9 cellular contexts compared by ENCODE assay signal in the genomic region with DNA sequence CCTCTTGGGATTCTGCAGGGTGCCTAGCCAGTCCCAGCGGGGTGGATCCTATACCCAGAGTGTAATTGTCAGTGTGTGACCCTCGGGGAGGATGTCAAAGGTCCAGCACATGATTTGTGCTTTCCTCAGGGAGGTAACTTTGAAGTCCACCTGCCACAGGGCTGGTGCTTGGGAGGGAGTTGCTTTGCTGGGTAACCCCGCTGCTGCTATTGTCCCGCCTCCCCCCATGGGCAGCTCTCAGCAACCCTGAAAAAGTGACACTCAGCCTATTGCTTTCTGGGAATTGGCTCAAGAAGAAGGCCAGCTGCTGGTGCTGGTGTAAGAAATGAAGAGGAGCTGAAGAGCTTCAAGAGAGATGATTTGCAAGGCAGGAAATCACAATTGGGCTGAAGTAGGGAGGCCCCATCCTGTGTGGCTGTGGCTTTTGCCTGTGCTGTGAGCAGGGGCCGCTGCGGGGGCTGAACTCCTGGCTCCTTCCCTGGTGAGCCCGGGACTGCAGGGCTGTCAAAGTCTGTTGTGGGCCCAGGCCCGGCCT. TPM values are rescaled to one million over a fixed set of nuclear protein-coding genes. Genes with fewer than 3 reads are reported as not detected.
DNase-seq lines count a peak whose midpoint lies in the region; ATAC-seq and TF ChIP-seq lines count a peak whose summit lies in the region.
"Had no signal": no experiment of that assay in that cellular context is flagged by ENCODE, and none has a peak within 500 bp of the region (broad histone marks: within the 10 kb centered on the region; RNA-seq: fewer than 3 reads in every experiment).

No MANE protein-coding gene starts in this region.

- H3K9me3 ChIP-seq in neural progenitor cell (ENCODE audit: low read depth) (no peaks in the 10 kb centered on the region), PC-3 (ENCODE audit: low read length) (no peaks in the 10 kb centered on the region)

- H3K79me2 ChIP-seq in neural progenitor cell (ENCODE audit: low read depth) (no peaks in the 10 kb centered on the region), PC-3 (ENCODE audit: low read length) (no peaks in the 10 kb centered on the region)

- CTCF ChIA-PET in PC-3 (lab: Charles Lee), result no interaction called here

- peaks cover 17% of the 10 kb centered on the region for H3K27me3 Mint-ChIP-seq in neural progenitor cell (ENCODE audit: insufficient read depth, low read depth)

- H3K4me1 ChIP-seq in neural progenitor cell, result no peaks in the 10 kb centered on the region
- H3K4me1 ChIP-seq in PC-3 (ENCODE audit: insufficient read depth, low read length), result no peaks in the 10 kb centered on the region

- ATAC-seq in HG03139 (IDR thresholded peaks at IDR 0.05; ENCODE audit: unreplicated experiment) (peak; percentile 72), PC-3 (no peak), Right ventricle myocardium inferior (no peak)

- POLR2A ChIA-PET in PC-3 (lab: Charles Lee; ENCODE audit: unreplicated experiment), result no interaction called here

- H3K4me3 ChIP-seq in neural progenitor cell, result no peak overlapping the region
- H3K4me3 ChIP-seq in PC-3 (ENCODE audit: low read length), result no peak overlapping the region

- H4K20me1 ChIP-seq in neural progenitor cell (ENCODE audit: low read depth), result no peaks in the 10 kb centered on the region
- H4K20me1 ChIP-seq in PC-3 (ENCODE audit: low read length), result no peaks in the 10 kb centered on the region

- H3K4me3 Mint-ChIP-seq in neural progenitor cell, result no peak overlapping the region

- BruUV-seq in PC-3 (replicated peaks; lab: Mats Ljungman, UMichigan), result no TSS peak

- H3K36me3 ChIP-seq in neural progenitor cell (no peaks in the 10 kb centered on the region), PC-3 (ENCODE audit: low read depth, low read length) (no peaks in the 10 kb centered on the region)

- H3K36me3 Mint-ChIP-seq in neural progenitor cell, result peaks cover 1% of the 10 kb centered on the region

- intact Hi-C loops in PC-3 (cut with micrococcal nuclease), result no loop called here
- intact Hi-C loops in Right ventricle myocardium inferior (cut with DNase I), result no loop called here

- no peak overlapping the region for H3K9ac ChIP-seq in neural progenitor cell
- H3K9ac ChIP-seq in PC-3 (ENCODE audit: low read length), result no peak overlapping the region
- H3K9ac ChIP-seq: KMS-11 had no signal

- no peak overlapping the region for H3K27ac ChIP-seq in neural progenitor cell
- H3K27ac ChIP-seq in PC-3 (ENCODE audit: low read length), result no peak overlapping the region
- H3K27ac ChIP-seq: KMS-11 had no signal

- H3K9me2 ChIP-seq in PC-3 (replicated peaks; ENCODE audit: low read length), result no peaks in the 10 kb centered on the region

- H3F3A ChIP-seq in neural progenitor cell (ENCODE audit: low read depth) (no peaks in the 10 kb centered on the region), PC-3 (ENCODE audit: low read length, unreplicated experiment) (no peaks in the 10 kb centered on the region)

- no peak for TF ChIP-seq CTCF in GM10266 (IDR thresholded peaks at IDR 0.05; ENCODE audit: control insufficient read depth, insufficient read depth, low read depth, missing control alignments)
- no peak for TF ChIP-seq CTCF in neural progenitor cell (IDR thresholded peaks at IDR 0.05)
- no peak for TF ChIP-seq CTCF in PC-3 (conservative IDR thresholded peaks at IDR 0.05; ENCODE audit: low read depth, low read length)

- no peaks in the 10 kb centered on the region for H3K27me3 ChIP-seq in neural progenitor cell
- peaks cover 45% of the 10 kb centered on the region for H3K27me3 ChIP-seq in PC-3 (ENCODE audit: low read length)

- no peak overlapping the region for H3K4me2 ChIP-seq in neural progenitor cell
- H3K4me2 ChIP-seq in PC-3 (ENCODE audit: low read length), result no peak overlapping the region
- H3K4me2 ChIP-seq: KMS-11 had no signal

- H3K27ac Mint-ChIP-seq in neural progenitor cell, result peak overlapping the region; percentile 67

- H3K4me1 Mint-ChIP-seq in neural progenitor cell, result peaks cover 33% of the 10 kb centered on the region

- DNase-seq in GM10266 (ENCODE audit: extremely low spot score), result peak; percentile 58
- DNase-seq in activated T-cell treated with anti-CD3 and anti-CD28 coated beads, Interleukin-2, amount 50 U/mL, for 1 hour, result peak; percentile 45
- DNase-seq in neural progenitor cell (ENCODE audit: low spot score), result no peak
- no peak for DNase-seq in mesenteric fat pad (ENCODE audit: low spot score)
- DNase-seq in 8988T, result no peak
- DNase-seq in PC-3, result no peak
- DNase-seq in Right ventricle myocardium inferior (ENCODE audit: missing footprints), result no peak

- H3K9me3 Mint-ChIP-seq in neural progenitor cell, result peaks cover 20% of the 10 kb centered on the region

- H2AFZ ChIP-seq in neural progenitor cell (replicated peaks) (peak overlapping the region; percentile 13), PC-3 (ENCODE audit: low read length) (no peak overlapping the region)

RNA-seq across cellular contexts. Expression of a gene that starts 36.4 kb away (rescaled TPM):
- total RNA-seq in neural progenitor cell (ENCODE audit: low replicate concordance) (2.2 and 10.7 TPM in 2 replicates), mesenteric fat pad (37.2 TPM), PC-3 (2014; rRNA removed) (17.1 and 24.5 TPM in 2 replicates), Right ventricle myocardium inferior (24.6 TPM)

Comparison
In these comparisons a context has a peak if more than half of its experiments do, and no peak if none do; other contexts are left out.
1. DNase-seq: peak in GM10266 (single experiment) and activated T-cell treated with anti-CD3 and anti-CD28 coated beads, Interleukin-2, amount 50 U/mL, for 1 hour (single experiment); none in neural progenitor cell (single experiment), mesenteric fat pad (single experiment), 8988T (single experiment), PC-3 (single experiment) and Right ventricle myocardium inferior (single experiment).